Comparison of ENCODE assay signal across 24 cellular contexts in genomic region chr2:68514316-68514929, GRCh38.
"Had no signal": no experiment of that assay in that cellular context is flagged by ENCODE, and none has a peak within 500 bp of the region (broad histone marks: within the 10 kb centered on the region; RNA-seq: fewer than 3 reads in every experiment).

No MANE protein-coding gene starts in this region.

- H3K36me3 ChIP-seq: heart right ventricle, left lung, neural progenitor cell, neutrophil, right atrium auricular region, stomach, thyroid gland, transverse colon, upper lobe of left lung had no signal

- DNase-seq: heart right ventricle; islet precursor cell; left lung; mesendoderm; occipital lobe; stimulated activated CD4-positive, alpha-beta T cell treated with anti-CD3 and anti-CD28 coated beads, Interleukin-12 subunit alpha, Interleukin-12 subunit beta, amount 100 ng/mL, for 4 hours; stimulated activated CD4-positive, alpha-beta T cell treated with anti-CD3 and anti-CD28 coated beads, Interleukin-15, amount 100 ng/mL, for 24 hours; stimulated activated CD4-positive, alpha-beta T cell treated with anti-CD3 and anti-CD28 coated beads, Interleukin-2, amount 100 ng/mL, for 24 hours; stimulated activated CD4-positive, alpha-beta T cell treated with anti-CD3 and anti-CD28 coated beads, Interleukin-4, amount 100 ng/mL, for 1 hour; stimulated activated naive B cell treated with anti-CD40 and anti-IgM and Interleukin-4, amounts not matched to agents 10 μg/mL and 1 μg/mL and 100 μg/mL, for 72 hours; stimulated activated naive CD8-positive, alpha-beta T cell treated with anti-CD3 and anti-CD28 coated beads, Interleukin-15, Interleukin-2, amounts not matched to agents 100 U/mL and 50 U/mL, for 24 hours; stomach; testis; thyroid gland; transverse colon; upper lobe of left lung had no signal

- H3K27me3 ChIP-seq: heart right ventricle, hepatocyte, left lung, neural progenitor cell, neutrophil, right atrium auricular region, stomach, testis, thyroid gland, transverse colon, upper lobe of left lung had no signal

- H3K4me1 ChIP-seq: left lung, neural progenitor cell, right atrium auricular region, stomach, testis, thyroid gland, transverse colon, upper lobe of left lung had no signal

- ATAC-seq: heart right ventricle; left lung; naive thymus-derived CD4-positive, alpha-beta T cell; sciatic nerve; stimulated activated naive B cell treated with anti-CD40 and anti-IgM and Interleukin-4, amounts not matched to agents 10 μg/mL and 1 μg/mL and 100 μg/mL, for 72 hours; stimulated activated naive CD8-positive, alpha-beta T cell treated with anti-CD3 and anti-CD28 coated beads, Interleukin-15, Interleukin-2, amounts not matched to agents 100 U/mL and 50 U/mL, for 24 hours had no signal

- H3K9me3 ChIP-seq: left lung, neutrophil, right atrium auricular region, stomach, testis, thyroid gland, upper lobe of left lung had no signal

- H3K4me3 ChIP-seq: heart right ventricle, hepatocyte, left lung, lung, neural progenitor cell, right atrium auricular region, skin epidermis, stomach, testis, thyroid gland, transverse colon, upper lobe of left lung had no signal

- H3K27ac ChIP-seq: heart right ventricle, hepatocyte, left lung, neural progenitor cell, neutrophil, right atrium auricular region, skin epidermis, stomach, testis, thyroid gland, transverse colon, upper lobe of left lung had no signal
